12 cellular contexts compared by ENCODE assay signal in the genomic region with DNA sequence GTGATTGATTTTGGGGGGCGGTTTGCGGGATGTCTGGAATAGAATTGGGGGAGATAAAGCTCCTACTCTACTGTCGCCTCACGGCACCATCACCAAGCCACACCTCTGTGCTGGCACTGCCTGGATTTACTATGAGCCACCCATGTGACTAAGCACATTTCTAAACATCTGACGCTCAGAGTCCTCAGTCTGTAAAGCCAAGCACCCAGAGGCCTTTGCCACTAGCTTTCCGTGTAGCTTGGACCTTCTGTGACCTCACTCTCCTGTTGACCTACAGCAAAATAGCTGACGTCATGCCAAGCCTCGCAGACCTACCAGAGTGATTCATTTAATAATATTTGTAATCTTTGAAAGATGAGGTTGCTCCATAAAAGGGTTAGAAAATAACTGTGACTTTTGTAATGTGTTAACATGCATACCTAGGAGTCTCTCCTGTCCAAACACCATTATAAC. TPM values are rescaled to one million over a fixed set of nuclear protein-coding genes. Genes with fewer than 3 reads are reported as not detected.
DNase-seq lines count a peak whose midpoint lies in the region; ATAC-seq and TF ChIP-seq lines count a peak whose summit lies in the region.
"Had no signal": no experiment of that assay in that cellular context is flagged by ENCODE, and none has a peak within 500 bp of the region (broad histone marks: within the 10 kb centered on the region; RNA-seq: fewer than 3 reads in every experiment).

No MANE protein-coding gene starts in this region.

- H3K4me3 Mint-ChIP-seq in activated T-helper 2 cell treated with anti-CD3 and anti-CD28 coated beads, Interferon-gamma antibody, Interleukin-2, Interleukin-4, amounts not matched to agents 10 μg/mL and 5 μg/mL and 100 μg/mL, durations not matched to agents 14 hours and 24 hours and 36 hours (ENCODE audit: low read depth): no peak overlapping the region
- H3K4me3 Mint-ChIP-seq: naive B cell had no signal

- no peaks in the 10 kb centered on the region for H3K36me3 Mint-ChIP-seq in activated T-helper 2 cell treated with anti-CD3 and anti-CD28 coated beads, Interferon-gamma antibody, Interleukin-2, Interleukin-4, amounts not matched to agents 10 μg/mL and 5 μg/mL and 100 μg/mL, durations not matched to agents 14 hours and 24 hours and 36 hours (ENCODE audit: low read depth)
- H3K36me3 Mint-ChIP-seq: naive B cell had no signal

- H3K4me1 Mint-ChIP-seq in activated T-helper 2 cell treated with anti-CD3 and anti-CD28 coated beads, Interferon-gamma antibody, Interleukin-2, Interleukin-4, amounts not matched to agents 10 μg/mL and 5 μg/mL and 100 μg/mL, durations not matched to agents 14 hours and 24 hours and 36 hours (ENCODE audit: low read depth): no peaks in the 10 kb centered on the region
- H3K4me1 Mint-ChIP-seq: naive B cell had no signal

- H3K27me3 Mint-ChIP-seq in activated T-helper 2 cell treated with anti-CD3 and anti-CD28 coated beads, Interferon-gamma antibody, Interleukin-2, Interleukin-4, amounts not matched to agents 10 μg/mL and 5 μg/mL and 100 μg/mL, durations not matched to agents 14 hours and 24 hours and 36 hours (ENCODE audit: low read depth): no peaks in the 10 kb centered on the region
- H3K27me3 Mint-ChIP-seq: naive B cell had no signal

- TF ChIP-seq CTCF in AG09319 (IDR thresholded peaks at IDR 0.05; ENCODE audit: low read depth, low read length): no peak
- no peak for TF ChIP-seq CTCF in epithelial cell of esophagus (IDR thresholded peaks at IDR 0.05; ENCODE audit: insufficient read depth, low read depth, low read length, missing control alignments)

- H3K4me3 ChIP-seq in epithelial cell of esophagus (ENCODE audit: low read length): no peak overlapping the region

- ATAC-seq in HG03439 (IDR thresholded peaks at IDR 0.05; ENCODE audit: unreplicated experiment): no peak

- H3K27ac Mint-ChIP-seq in activated T-helper 2 cell treated with anti-CD3 and anti-CD28 coated beads, Interferon-gamma antibody, Interleukin-2, Interleukin-4, amounts not matched to agents 10 μg/mL and 5 μg/mL and 100 μg/mL, durations not matched to agents 14 hours and 24 hours and 36 hours: no peak overlapping the region
- H3K27ac Mint-ChIP-seq: naive B cell had no signal

- H3K9me3 Mint-ChIP-seq in activated T-helper 2 cell treated with anti-CD3 and anti-CD28 coated beads, Interferon-gamma antibody, Interleukin-2, Interleukin-4, amounts not matched to agents 10 μg/mL and 5 μg/mL and 100 μg/mL, durations not matched to agents 14 hours and 24 hours and 36 hours: peaks cover 43% of the 10 kb centered on the region

- DNase-seq in AG09319 (ENCODE audit: extremely low read depth, low read depth): peak; percentile 61
- DNase-seq in NCI-H226: peak; percentile 42
- peak; percentile 88 for DNase-seq in epithelial cell of esophagus (ENCODE audit: low read depth)
- DNase-seq in non-pigmented ciliary epithelial cell (ENCODE audit: low read depth): peak; percentile 89
- DNase-seq in T-helper 1 cell: no peak
- DNase-seq in activated T-helper 2 cell treated with anti-CD3 and anti-CD28 coated beads, Interferon-gamma antibody, Interleukin-2, Interleukin-4, amounts not matched to agents 10 μg/mL and 5 μg/mL and 100 μg/mL, durations not matched to agents 14 hours and 24 hours and 36 hours (ENCODE audit: low spot score): no peak
- no peak for DNase-seq in hippocampal formation (lab: John Stamatoyannopoulos, UW)
- DNase-seq: activated gamma-delta T cell, naive B cell, NCI-H345 had no signal

- intact Hi-C loops in activated T-helper 2 cell treated with anti-CD3 and anti-CD28 coated beads, Interferon-gamma antibody, Interleukin-2, Interleukin-4, amounts not matched to agents 10 μg/mL and 5 μg/mL and 100 μg/mL, durations not matched to agents 14 hours and 24 hours and 36 hours (cut with micrococcal nuclease): no loop called here

RNA-seq across cellular contexts. Expression of a gene that starts 38.5 kb away (rescaled TPM):
- total RNA-seq in activated T-helper 2 cell treated with anti-CD3 and anti-CD28 coated beads, Interferon-gamma antibody, Interleukin-2, Interleukin-4, amounts not matched to agents 10 μg/mL and 5 μg/mL and 100 μg/mL, durations not matched to agents 14 hours and 24 hours and 36 hours: not detected in 2 replicates
- total RNA-seq: T-helper 2 cell treated with Interferon-gamma antibody and Interleukin-4, amounts not matched to agents 100 ng/mL and 5 ng/mL, for 36 hours had no signal

Comparison
In these comparisons a context has a peak if more than half of its experiments do, and no peak if none do; other contexts are left out.
1. DNase-seq: peak in AG09319 (single experiment), NCI-H226 (single experiment), epithelial cell of esophagus (single experiment) and non-pigmented ciliary epithelial cell (single experiment); none in T-helper 1 cell (0 of 5), activated T-helper 2 cell treated with anti-CD3 and anti-CD28 coated beads, Interferon-gamma antibody, Interleukin-2, Interleukin-4, amounts not matched to agents 10 μg/mL and 5 μg/mL and 100 μg/mL, durations not matched to agents 14 hours and 24 hours and 36 hours (single experiment) and hippocampal formation (0 of 2).